ENCODE assay signal across 9 cellular contexts in genomic region chr2:171523969-171524401, GRCh38. TPM values are rescaled to one million over a fixed set of nuclear protein-coding genes. Genes with fewer than 3 reads are reported as not detected.
DNase-seq lines count a peak whose midpoint lies in the region; ATAC-seq and TF ChIP-seq lines count a peak whose summit lies in the region.
"Had no signal": no experiment of that assay in that cellular context is flagged by ENCODE, and none has a peak within 500 bp of the region (broad histone marks: within the 10 kb centered on the region; RNA-seq: fewer than 3 reads in every experiment).

No MANE protein-coding gene starts in this region.

- H3K27me3 Mint-ChIP-seq in activated T-helper 2 cell treated with anti-CD3 and anti-CD28 coated beads, Interferon-gamma antibody, Interleukin-2, Interleukin-4, amounts not matched to agents 10 μg/mL and 5 μg/mL and 100 μg/mL, durations not matched to agents 14 hours and 24 hours and 36 hours (ENCODE audit: low read depth), result peaks cover 64% of the 10 kb centered on the region
- peaks cover 71% of the 10 kb centered on the region for H3K27me3 Mint-ChIP-seq in stimulated activated memory B cell treated with anti-CD40 and anti-IgM and Interleukin-4, amounts not matched to agents 10 μg/mL and 1 μg/mL and 100 μg/mL, for 72 hours

- no peak overlapping the region for H3K27ac Mint-ChIP-seq in activated T-helper 2 cell treated with anti-CD3 and anti-CD28 coated beads, Interferon-gamma antibody, Interleukin-2, Interleukin-4, amounts not matched to agents 10 μg/mL and 5 μg/mL and 100 μg/mL, durations not matched to agents 14 hours and 24 hours and 36 hours
- H3K27ac Mint-ChIP-seq in stimulated activated memory B cell treated with anti-CD40 and anti-IgM and Interleukin-4, amounts not matched to agents 10 μg/mL and 1 μg/mL and 100 μg/mL, for 72 hours, result no peak overlapping the region

- H3K4me3 ChIP-seq in iPS-20b (ENCODE audit: low read length) (peak overlapping the region; percentile 94), WERI-Rb-1 (ENCODE audit: low read depth, low read length) (no peak overlapping the region; the same call in 1 of the 2 replicates)

- H3K36me3 ChIP-seq in iPS-20b (ENCODE audit: insufficient read depth, low read depth, low read length) (no peaks in the 10 kb centered on the region), WERI-Rb-1 (no peaks in the 10 kb centered on the region)
- H3K36me3 ChIP-seq: BLaER1 had no signal

- H3K4me1 Mint-ChIP-seq in activated T-helper 2 cell treated with anti-CD3 and anti-CD28 coated beads, Interferon-gamma antibody, Interleukin-2, Interleukin-4, amounts not matched to agents 10 μg/mL and 5 μg/mL and 100 μg/mL, durations not matched to agents 14 hours and 24 hours and 36 hours (ENCODE audit: low read depth), result peaks cover 9% of the 10 kb centered on the region
- H3K4me1 Mint-ChIP-seq in stimulated activated memory B cell treated with anti-CD40 and anti-IgM and Interleukin-4, amounts not matched to agents 10 μg/mL and 1 μg/mL and 100 μg/mL, for 72 hours, result peaks cover 13% of the 10 kb centered on the region

- H3K27me3 ChIP-seq in iPS-20b (ENCODE audit: insufficient read depth, low read length), result peaks cover 36% of the 10 kb centered on the region
- no peaks in the 10 kb centered on the region for H3K27me3 ChIP-seq in WERI-Rb-1 (ENCODE audit: insufficient read depth, low read depth, severe bottlenecking)

- H3K36me3 Mint-ChIP-seq in activated T-helper 2 cell treated with anti-CD3 and anti-CD28 coated beads, Interferon-gamma antibody, Interleukin-2, Interleukin-4, amounts not matched to agents 10 μg/mL and 5 μg/mL and 100 μg/mL, durations not matched to agents 14 hours and 24 hours and 36 hours (ENCODE audit: low read depth), result no peaks in the 10 kb centered on the region
- H3K36me3 Mint-ChIP-seq in stimulated activated memory B cell treated with anti-CD40 and anti-IgM and Interleukin-4, amounts not matched to agents 10 μg/mL and 1 μg/mL and 100 μg/mL, for 72 hours, result no peaks in the 10 kb centered on the region

- intact Hi-C loops in activated T-helper 2 cell treated with anti-CD3 and anti-CD28 coated beads, Interferon-gamma antibody, Interleukin-2, Interleukin-4, amounts not matched to agents 10 μg/mL and 5 μg/mL and 100 μg/mL, durations not matched to agents 14 hours and 24 hours and 36 hours (cut with micrococcal nuclease), result no loop called here

- ATAC-seq in stimulated activated memory B cell treated with anti-CD40 and anti-IgM and Interleukin-4, amounts not matched to agents 10 μg/mL and 1 μg/mL and 100 μg/mL, for 72 hours, result no peak
- ATAC-seq in HG03342 (IDR thresholded peaks at IDR 0.05; ENCODE audit: unreplicated experiment) (no peak), HG03378 (IDR thresholded peaks at IDR 0.05; ENCODE audit: unreplicated experiment) (no peak)

- H3K9me3 ChIP-seq in iPS-20b (ENCODE audit: insufficient read depth, low read depth, low read length) (no peaks in the 10 kb centered on the region), WERI-Rb-1 (ENCODE audit: severe bottlenecking) (no peaks in the 10 kb centered on the region)

- no peak for TF ChIP-seq CTCF in WERI-Rb-1 (IDR thresholded peaks at IDR 0.05; ENCODE audit: low read depth, low read length)

- DNase-seq in NOMO-1 (lab: John Stamatoyannopoulos, UW; ENCODE audit: unreplicated experiment in 2 of 2) (peak; percentile 30 to 31), NOMO-1 treated with dmso at 0.1 percent for 144 hours (lab: John Stamatoyannopoulos, UW; ENCODE audit: unreplicated experiment) (no peak), WERI-Rb-1 (no peak)
- DNase-seq in activated T-helper 2 cell treated with anti-CD3 and anti-CD28 coated beads, Interferon-gamma antibody, Interleukin-2, Interleukin-4, amounts not matched to agents 10 μg/mL and 5 μg/mL and 100 μg/mL, durations not matched to agents 14 hours and 24 hours and 36 hours (ENCODE audit: low spot score), result no peak

- H3K4me1 ChIP-seq in iPS-20b (ENCODE audit: insufficient read depth, low read length), result peaks cover 4% of the 10 kb centered on the region; the same call in 1 of the 2 replicates

- peak overlapping the region; percentile 80 for H3K4me3 Mint-ChIP-seq in activated T-helper 2 cell treated with anti-CD3 and anti-CD28 coated beads, Interferon-gamma antibody, Interleukin-2, Interleukin-4, amounts not matched to agents 10 μg/mL and 5 μg/mL and 100 μg/mL, durations not matched to agents 14 hours and 24 hours and 36 hours (ENCODE audit: low read depth)
- H3K4me3 Mint-ChIP-seq in stimulated activated memory B cell treated with anti-CD40 and anti-IgM and Interleukin-4, amounts not matched to agents 10 μg/mL and 1 μg/mL and 100 μg/mL, for 72 hours, result peak overlapping the region; percentile 11

- H3K27ac ChIP-seq in iPS-20b (ENCODE audit: low read length) (no peak overlapping the region), WERI-Rb-1 (no peak overlapping the region)
- H3K27ac ChIP-seq: BLaER1 had no signal

- H3K9me3 Mint-ChIP-seq in activated T-helper 2 cell treated with anti-CD3 and anti-CD28 coated beads, Interferon-gamma antibody, Interleukin-2, Interleukin-4, amounts not matched to agents 10 μg/mL and 5 μg/mL and 100 μg/mL, durations not matched to agents 14 hours and 24 hours and 36 hours, result no peaks in the 10 kb centered on the region
- no peaks in the 10 kb centered on the region for H3K9me3 Mint-ChIP-seq in stimulated activated memory B cell treated with anti-CD40 and anti-IgM and Interleukin-4, amounts not matched to agents 10 μg/mL and 1 μg/mL and 100 μg/mL, for 72 hours

- peak overlapping the region; percentile 82; the same call in 1 of the 2 replicates for H3K9ac ChIP-seq in iPS-20b (ENCODE audit: low read depth, low read length)
- H3K9ac ChIP-seq: BLaER1 had no signal

RNA-seq across cellular contexts. Expression of gene CYBRD1, which starts 1.7 kb away (rescaled TPM):
- total RNA-seq in activated T-helper 2 cell treated with anti-CD3 and anti-CD28 coated beads, Interferon-gamma antibody, Interleukin-2, Interleukin-4, amounts not matched to agents 10 μg/mL and 5 μg/mL and 100 μg/mL, durations not matched to agents 14 hours and 24 hours and 36 hours, result 5.7 and 8.0 TPM in 2 replicates

Comparison
In these comparisons a context has a peak if more than half of its experiments do, and no peak if none do; other contexts are left out.
1. DNase-seq: peak in NOMO-1 (2 of 2); none in NOMO-1 treated with dmso at 0.1 percent for 144 hours (single experiment), activated T-helper 2 cell treated with anti-CD3 and anti-CD28 coated beads, Interferon-gamma antibody, Interleukin-2, Interleukin-4, amounts not matched to agents 10 μg/mL and 5 μg/mL and 100 μg/mL, durations not matched to agents 14 hours and 24 hours and 36 hours (single experiment) and WERI-Rb-1 (single experiment).